In genomic region chr6:53441035-53441493, GRCh38 we compare ENCODE assay signal across 12 cellular contexts.
DNase-seq lines count a peak whose midpoint lies in the region; ATAC-seq, FAIRE-seq and TF ChIP-seq lines count a peak whose summit lies in the region.
"Had no signal": no experiment of that assay in that cellular context is flagged by ENCODE, and none has a peak within 500 bp of the region (broad histone marks: within the 10 kb centered on the region; RNA-seq: fewer than 3 reads in every experiment).

No MANE protein-coding gene starts in this region.

- peaks cover 22% of the 10 kb centered on the region for H3K4me1 Mint-ChIP-seq in activated CD8-positive, alpha-beta memory T cell treated with anti-CD3 and anti-CD28 coated beads, Interleukin-2, amount 10 ng/mL, durations not matched to agents 7 days and 5 days
- no peaks in the 10 kb centered on the region for H3K4me1 Mint-ChIP-seq in activated T-helper 17 cell treated with anti-CD3 and anti-CD28 coated beads, Interleukin-2, amount 50 U/mL, for 72 hours
- peaks cover 14 to 16% of the 10 kb centered on the region in 2 donors for H3K4me1 Mint-ChIP-seq in stimulated activated naive B cell treated with anti-CD40 and anti-IgM and Interleukin-4, amounts not matched to agents 10 μg/mL and 1 μg/mL and 100 μg/mL, for 72 hours
- H3K4me1 Mint-ChIP-seq: GM23338 had no signal

- no peak for TF ChIP-seq CTCF in GM10266 (IDR thresholded peaks at IDR 0.05; ENCODE audit: control insufficient read depth, insufficient read depth, low read depth, missing control alignments)

- H3K27me3 Mint-ChIP-seq in activated CD8-positive, alpha-beta memory T cell treated with anti-CD3 and anti-CD28 coated beads, Interleukin-2, amount 10 ng/mL, durations not matched to agents 7 days and 5 days: peaks cover 3% of the 10 kb centered on the region
- peaks cover 5% of the 10 kb centered on the region for H3K27me3 Mint-ChIP-seq in activated T-helper 17 cell treated with anti-CD3 and anti-CD28 coated beads, Interleukin-2, amount 50 U/mL, for 72 hours
- no peaks in the 10 kb centered on the region for H3K27me3 Mint-ChIP-seq in stimulated activated naive B cell treated with anti-CD40 and anti-IgM and Interleukin-4, amounts not matched to agents 10 μg/mL and 1 μg/mL and 100 μg/mL, for 72 hours

- no peaks in the 10 kb centered on the region for H3K36me3 Mint-ChIP-seq in activated CD8-positive, alpha-beta memory T cell treated with anti-CD3 and anti-CD28 coated beads, Interleukin-2, amount 10 ng/mL, durations not matched to agents 7 days and 5 days
- no peaks in the 10 kb centered on the region for H3K36me3 Mint-ChIP-seq in activated T-helper 17 cell treated with anti-CD3 and anti-CD28 coated beads, Interleukin-2, amount 50 U/mL, for 72 hours (ENCODE audit: low read depth)
- no peaks in the 10 kb centered on the region for H3K36me3 Mint-ChIP-seq in stimulated activated naive B cell treated with anti-CD40 and anti-IgM and Interleukin-4, amounts not matched to agents 10 μg/mL and 1 μg/mL and 100 μg/mL, for 72 hours

- FAIRE-seq in urothelium cell line (lab: Jason Lieb, UNC): no peak

- peak; percentile 43 for DNase-seq in activated CD8-positive, alpha-beta memory T cell treated with anti-CD3 and anti-CD28 coated beads, Interleukin-2, amount 10 ng/mL, durations not matched to agents 7 days and 5 days
- no peak for DNase-seq in activated CD8-positive, alpha-beta memory T cell treated with anti-CD3 and anti-CD28 coated beads for 24 hours
- no peak for DNase-seq in stimulated activated naive B cell treated with anti-CD40 and anti-IgM and Interleukin-4, amounts not matched to agents 10 μg/mL and 1 μg/mL and 100 μg/mL, for 72 hours
- DNase-seq in urothelium cell line (ENCODE audit: low spot score) (no peak), NCI-H748 (lab: John Stamatoyannopoulos, UW; ENCODE audit: unreplicated experiment) (no peak), GM10266 (ENCODE audit: extremely low spot score) (no peak)
- DNase-seq: activated CD4-positive, alpha-beta T cell treated with anti-CD3 and anti-CD28 coated beads for 4 hours; DMS53; spleen had no signal

- CTCF ChIA-PET in activated CD8-positive, alpha-beta memory T cell treated with anti-CD3 and anti-CD28 coated beads, Interleukin-2, amount 10 ng/mL, durations not matched to agents 7 days and 5 days (lab: Charles Lee): interaction anchor here (1.1 to 1.3 kb wide), 2 partner anchors 21 to 269 kb away, joined by 3 read pairs; no protein-coding TSS in a partner anchor

- no peaks in the 10 kb centered on the region for H3K9me3 Mint-ChIP-seq in activated CD8-positive, alpha-beta memory T cell treated with anti-CD3 and anti-CD28 coated beads, Interleukin-2, amount 10 ng/mL, durations not matched to agents 7 days and 5 days (ENCODE audit: low read depth)
- H3K9me3 Mint-ChIP-seq in activated T-helper 17 cell treated with anti-CD3 and anti-CD28 coated beads, Interleukin-2, amount 50 U/mL, for 72 hours: no peaks in the 10 kb centered on the region
- H3K9me3 Mint-ChIP-seq in stimulated activated naive B cell treated with anti-CD40 and anti-IgM and Interleukin-4, amounts not matched to agents 10 μg/mL and 1 μg/mL and 100 μg/mL, for 72 hours: no peaks in the 10 kb centered on the region
- H3K9me3 Mint-ChIP-seq: GM23338 had no signal

- H3K4me3 Mint-ChIP-seq in activated CD8-positive, alpha-beta memory T cell treated with anti-CD3 and anti-CD28 coated beads, Interleukin-2, amount 10 ng/mL, durations not matched to agents 7 days and 5 days: no peak overlapping the region
- H3K4me3 Mint-ChIP-seq in activated T-helper 17 cell treated with anti-CD3 and anti-CD28 coated beads, Interleukin-2, amount 50 U/mL, for 72 hours: no peak overlapping the region
- H3K4me3 Mint-ChIP-seq in stimulated activated naive B cell treated with anti-CD40 and anti-IgM and Interleukin-4, amounts not matched to agents 10 μg/mL and 1 μg/mL and 100 μg/mL, for 72 hours: no peak overlapping the region
- H3K4me3 Mint-ChIP-seq: GM23338 had no signal

- ATAC-seq in activated CD8-positive, alpha-beta memory T cell treated with anti-CD3 and anti-CD28 coated beads, Interleukin-2, amount 10 ng/mL, durations not matched to agents 7 days and 5 days: peak; percentile 85
- ATAC-seq in HG02884 (IDR thresholded peaks at IDR 0.05; ENCODE audit: unreplicated experiment): peak; percentile 90
- peak; percentile 86 for ATAC-seq in activated T-helper 17 cell treated with anti-CD3 and anti-CD28 coated beads, Interleukin-2, amount 50 U/mL, for 72 hours (replicated peaks)
- peak; percentile 85 to 93 for ATAC-seq in stimulated activated naive B cell treated with anti-CD40 and anti-IgM and Interleukin-4, amounts not matched to agents 10 μg/mL and 1 μg/mL and 100 μg/mL, for 72 hours (replicated peaks)
- ATAC-seq: GM23338 had no signal

- H3K27ac Mint-ChIP-seq in activated CD8-positive, alpha-beta memory T cell treated with anti-CD3 and anti-CD28 coated beads, Interleukin-2, amount 10 ng/mL, durations not matched to agents 7 days and 5 days: no peak overlapping the region
- H3K27ac Mint-ChIP-seq in activated T-helper 17 cell treated with anti-CD3 and anti-CD28 coated beads, Interleukin-2, amount 50 U/mL, for 72 hours: no peak overlapping the region
- H3K27ac Mint-ChIP-seq in stimulated activated naive B cell treated with anti-CD40 and anti-IgM and Interleukin-4, amounts not matched to agents 10 μg/mL and 1 μg/mL and 100 μg/mL, for 72 hours: no peak overlapping the region
- H3K27ac Mint-ChIP-seq: GM23338 had no signal
